ENCODE assay signal across 10 cellular contexts in genomic region chr4:7867701-7868429, GRCh38.
DNase-seq lines count a peak whose midpoint lies in the region; ATAC-seq and TF ChIP-seq lines count a peak whose summit lies in the region.
"Had no signal": no experiment of that assay in that cellular context is flagged by ENCODE, and none has a peak within 500 bp of the region (broad histone marks: within the 10 kb centered on the region; RNA-seq: fewer than 3 reads in every experiment).

No MANE protein-coding gene starts in this region.

- H3K9me3 Mint-ChIP-seq in activated CD4-positive, alpha-beta T cell treated with anti-CD3 and anti-CD28 coated beads, Interleukin-2, amount 10 ng/mL, durations not matched to agents 7 days and 5 days = peaks cover 8% of the 10 kb centered on the region
- peaks cover 10% of the 10 kb centered on the region; the same call in 1 of the 2 replicates for H3K9me3 Mint-ChIP-seq in HFFc6
- H3K9me3 Mint-ChIP-seq in activated naive CD8-positive, alpha-beta T cell (ENCODE audit: low read depth) = peaks cover 5% of the 10 kb centered on the region

- POLR2A ChIA-PET in activated CD4-positive, alpha-beta T cell treated with anti-CD3 and anti-CD28 coated beads, Interleukin-2, amount 10 ng/mL, durations not matched to agents 7 days and 5 days (lab: Charles Lee) = no interaction called here

- H3K36me3 Mint-ChIP-seq in activated CD4-positive, alpha-beta T cell treated with anti-CD3 and anti-CD28 coated beads, Interleukin-2, amount 10 ng/mL, durations not matched to agents 7 days and 5 days (ENCODE audit: low read depth) = peaks cover 6% of the 10 kb centered on the region
- peaks cover 72% of the 10 kb centered on the region for H3K36me3 Mint-ChIP-seq in HFFc6 (ENCODE audit: low read depth)
- peaks cover 6% of the 10 kb centered on the region for H3K36me3 Mint-ChIP-seq in activated naive CD8-positive, alpha-beta T cell

- peak overlapping the region; percentile 60 for H3K27ac Mint-ChIP-seq in activated CD4-positive, alpha-beta T cell treated with anti-CD3 and anti-CD28 coated beads, Interleukin-2, amount 10 ng/mL, durations not matched to agents 7 days and 5 days
- H3K27ac Mint-ChIP-seq in HFFc6 = peak overlapping the region; percentile 85
- peak overlapping the region; percentile 79 for H3K27ac Mint-ChIP-seq in activated naive CD8-positive, alpha-beta T cell

- no peak for ATAC-seq in HG03565 (IDR thresholded peaks at IDR 0.05; ENCODE audit: unreplicated experiment)

- peaks cover 28% of the 10 kb centered on the region for H3K4me1 Mint-ChIP-seq in activated CD4-positive, alpha-beta T cell treated with anti-CD3 and anti-CD28 coated beads, Interleukin-2, amount 10 ng/mL, durations not matched to agents 7 days and 5 days
- peaks cover 92% of the 10 kb centered on the region for H3K4me1 Mint-ChIP-seq in HFFc6 (ENCODE audit: low read depth)
- peaks cover 28% of the 10 kb centered on the region for H3K4me1 Mint-ChIP-seq in activated naive CD8-positive, alpha-beta T cell (ENCODE audit: low read depth)

- no peak for DNase-seq in activated CD4-positive, alpha-beta T cell treated with anti-CD3 and anti-CD28 coated beads, Interleukin-2, amount 10 ng/mL, durations not matched to agents 7 days and 5 days
- DNase-seq in activated CD4-positive, alpha-beta T cell treated with anti-CD3 and anti-CD28 coated beads, Interleukin-2, amount 50 U/mL, for 4 hours = no peak
- peak; percentile 40 for DNase-seq in HFFc6
- DNase-seq in islet precursor cell = peak; percentile 35
- DNase-seq in SIG-M5 treated with dmso at 0.1 percent for 504 hours (lab: John Stamatoyannopoulos, UW; ENCODE audit: unreplicated experiment) = no peak
- DNase-seq in RKO (ENCODE audit: low spot score) = no peak
- DNase-seq: NCI-H2227 treated with DMSO at 0.1 percent for 48 hours, uterus had no signal

- H3K27me3 Mint-ChIP-seq in activated CD4-positive, alpha-beta T cell treated with anti-CD3 and anti-CD28 coated beads, Interleukin-2, amount 10 ng/mL, durations not matched to agents 7 days and 5 days = peaks cover 2% of the 10 kb centered on the region
- peaks cover 10% of the 10 kb centered on the region for H3K27me3 Mint-ChIP-seq in HFFc6 (ENCODE audit: insufficient read depth)
- no peaks in the 10 kb centered on the region for H3K27me3 Mint-ChIP-seq in activated naive CD8-positive, alpha-beta T cell

- CTCF ChIA-PET in activated CD4-positive, alpha-beta T cell treated with anti-CD3 and anti-CD28 coated beads, Interleukin-2, amount 10 ng/mL, durations not matched to agents 7 days and 5 days (lab: Charles Lee) = interaction anchor here (0.7 to 2.1 kb wide), 2 partner anchors 9 to 24 kb away, joined by 3 to 5 read pairs; no protein-coding TSS in a partner anchor

- H3K4me3 Mint-ChIP-seq in activated CD4-positive, alpha-beta T cell treated with anti-CD3 and anti-CD28 coated beads, Interleukin-2, amount 10 ng/mL, durations not matched to agents 7 days and 5 days = no peak overlapping the region
- peak overlapping the region; percentile 61 for H3K4me3 Mint-ChIP-seq in HFFc6
- H3K4me3 Mint-ChIP-seq in activated naive CD8-positive, alpha-beta T cell = no peak overlapping the region

- no peak for TF ChIP-seq CTCF in HFFc6 (IDR thresholded peaks at IDR 0.05)

Comparison
In these comparisons a context has a peak if more than half of its experiments do, and no peak if none do; other contexts are left out.
1. DNase-seq: peak in HFFc6 (single experiment) and islet precursor cell (single experiment); none in activated CD4-positive, alpha-beta T cell treated with anti-CD3 and anti-CD28 coated beads, Interleukin-2, amount 10 ng/mL, durations not matched to agents 7 days and 5 days (single experiment), activated CD4-positive, alpha-beta T cell treated with anti-CD3 and anti-CD28 coated beads, Interleukin-2, amount 50 U/mL, for 4 hours (0 of 2), SIG-M5 treated with dmso at 0.1 percent for 504 hours (single experiment) and RKO (single experiment).
2. Peak in every context shown above with its lines, with median percentiles within 50 percentile points of each other: H3K27ac Mint-ChIP-seq.